ENCODE assay signal across 8 cellular contexts in genomic region chr5:17189381-17190036, GRCh38. TPM values are rescaled to one million over a fixed set of nuclear protein-coding genes. Genes with fewer than 3 reads are reported as not detected.
A peak's percentile ranks its signal among the peaks of the same experiment; 100 is the strongest.
DNase-seq lines count a peak whose midpoint lies in the region; ATAC-seq and TF ChIP-seq lines count a peak whose summit lies in the region.

No MANE protein-coding gene starts in this region.

- peaks cover 2% of the 10 kb centered on the region for H3K36me3 Mint-ChIP-seq in T-helper 17 cell (ENCODE audit: low read depth)

- peaks cover 18% of the 10 kb centered on the region for H3K27me3 Mint-ChIP-seq in T-helper 17 cell

- TF ChIP-seq CTCF in GM12865 (IDR thresholded peaks at IDR 0.05; ENCODE audit: insufficient read depth, low read depth, low read length, missing control alignments): peak; percentile 77

- no peak overlapping the region for H3K4me3 Mint-ChIP-seq in T-helper 17 cell

- peak; percentile 81 for DNase-seq in GM12865 (ENCODE audit: low read depth)
- peak; percentile 73 for DNase-seq in NCI-H1694 treated with DMSO at 0.1 percent for 48 hours (lab: John Stamatoyannopoulos, UW)
- peak in 2 of 3 donors; percentile 22 to 26 for DNase-seq in T-helper 17 cell
- DNase-seq in astrocyte of the hippocampus (ENCODE audit: low read depth, low spot score): peak; percentile 90
- DNase-seq in inferior parietal cortex (ENCODE audit: extremely low spot score): peak; percentile 87
- DNase-seq in stimulated activated CD4-positive, alpha-beta T cell treated with anti-CD3 and anti-CD28 coated beads, Interleukin-1b, Interleukin-23, amount 100 ng/mL, for 24 hours (ENCODE audit: low read depth in 4 of 4, low spot score in 1 of 4): peak; percentile 46 to 51 (median 48)
- DNase-seq in HPDE6-E6E7 (ENCODE audit: extremely low spot score): no peak

- H3K4me1 Mint-ChIP-seq in T-helper 17 cell: peaks cover 3% of the 10 kb centered on the region

- H3K4me3 ChIP-seq in GM12865 (ENCODE audit: low read depth, low read length): no peak overlapping the region

- no peak overlapping the region for H3K27ac Mint-ChIP-seq in T-helper 17 cell

- ATAC-seq in HG02642 (IDR thresholded peaks at IDR 0.05; ENCODE audit: poor library complexity, unreplicated experiment) (peak; percentile 77), T-helper 17 cell (no peak)

- H3K9me3 ChIP-seq in T-helper 17 cell (ENCODE audit: control insufficient read depth, low read length, poor library complexity, severe bottlenecking): no peaks in the 10 kb centered on the region

RNA-seq across cellular contexts. Expression of gene BASP1, which starts 27.9 kb away (rescaled TPM):
- 1 to 10 TPM; 1.4 to 2.4 TPM for total RNA-seq in T-helper 17 cell
